ENCODE assay signal across 8 cellular contexts in genomic region chr9:128733256-128733655, GRCh38. TPM values are rescaled to one million over a fixed set of nuclear protein-coding genes. Genes with fewer than 3 reads are reported as not detected.
DNase-seq lines count a peak whose midpoint lies in the region; ATAC-seq, FAIRE-seq and TF ChIP-seq lines count a peak whose summit lies in the region.

No MANE protein-coding gene starts in this region.

- ATAC-seq in activated naive CD8-positive, alpha-beta T cell treated with anti-CD3 and anti-CD28 coated beads, Interleukin-2, amount 50 U/mL, for 24 hours, result peak; percentile 31
- ATAC-seq in GM21381 (IDR thresholded peaks at IDR 0.05; ENCODE audit: unreplicated experiment), result no peak

- H3K4me1 Mint-ChIP-seq in activated naive CD8-positive, alpha-beta T cell treated with anti-CD3 and anti-CD28 coated beads, Interleukin-2, amount 50 U/mL, for 24 hours, result peaks cover 5% of the 10 kb centered on the region
- no peaks in the 10 kb centered on the region for H3K4me1 Mint-ChIP-seq in activated naive CD8-positive, alpha-beta T cell treated with anti-CD3 and anti-CD28 coated beads for 36 hours

- H3K9me3 Mint-ChIP-seq in activated naive CD8-positive, alpha-beta T cell treated with anti-CD3 and anti-CD28 coated beads, Interleukin-2, amount 50 U/mL, for 24 hours, result no peaks in the 10 kb centered on the region
- no peaks in the 10 kb centered on the region for H3K9me3 Mint-ChIP-seq in activated naive CD8-positive, alpha-beta T cell treated with anti-CD3 and anti-CD28 coated beads for 36 hours

- TF ChIP-seq CTCF in fibroblast of villous mesenchyme (IDR thresholded peaks at IDR 0.05; ENCODE audit: insufficient read depth, low read depth, low read length), result peak; percentile 83

- peak; percentile 23 for DNase-seq in activated naive CD8-positive, alpha-beta T cell treated with anti-CD3 and anti-CD28 coated beads, Interleukin-2, amount 50 U/mL, for 24 hours
- no peak for DNase-seq in activated naive CD8-positive, alpha-beta T cell treated with anti-CD3 and anti-CD28 coated beads for 36 hours
- DNase-seq in NCI-H1930 (lab: John Stamatoyannopoulos, UW), result peak; percentile 70 to 82
- peak; percentile 89 for DNase-seq in fibroblast of villous mesenchyme (ENCODE audit: low read depth)
- peak in 39 of 56 donors; percentile 6 to 71 (median 27) for DNase-seq in nucleus accumbens (lab: John Stamatoyannopoulos, UW)
- no peak for DNase-seq in NK-92 (lab: John Stamatoyannopoulos, UW; ENCODE audit: unreplicated experiment)

- peaks cover 6% of the 10 kb centered on the region for H3K36me3 Mint-ChIP-seq in activated naive CD8-positive, alpha-beta T cell treated with anti-CD3 and anti-CD28 coated beads, Interleukin-2, amount 50 U/mL, for 24 hours (ENCODE audit: low read depth)
- peaks cover 5% of the 10 kb centered on the region for H3K36me3 Mint-ChIP-seq in activated naive CD8-positive, alpha-beta T cell treated with anti-CD3 and anti-CD28 coated beads for 36 hours

- no peak overlapping the region for H3K4me3 Mint-ChIP-seq in activated naive CD8-positive, alpha-beta T cell treated with anti-CD3 and anti-CD28 coated beads, Interleukin-2, amount 50 U/mL, for 24 hours
- no peak overlapping the region for H3K4me3 Mint-ChIP-seq in activated naive CD8-positive, alpha-beta T cell treated with anti-CD3 and anti-CD28 coated beads for 36 hours

- H3K27me3 Mint-ChIP-seq in activated naive CD8-positive, alpha-beta T cell treated with anti-CD3 and anti-CD28 coated beads, Interleukin-2, amount 50 U/mL, for 24 hours, result no peaks in the 10 kb centered on the region
- no peaks in the 10 kb centered on the region for H3K27me3 Mint-ChIP-seq in activated naive CD8-positive, alpha-beta T cell treated with anti-CD3 and anti-CD28 coated beads for 36 hours

- H3K4me3 ChIP-seq in fibroblast of villous mesenchyme (ENCODE audit: low read depth, low read length), result no peak overlapping the region

- peak; percentile 89 for FAIRE-seq in TTC549 (lab: Jason Lieb, UNC)

- peak overlapping the region; percentile 44 for H3K27ac Mint-ChIP-seq in activated naive CD8-positive, alpha-beta T cell treated with anti-CD3 and anti-CD28 coated beads, Interleukin-2, amount 50 U/mL, for 24 hours
- H3K27ac Mint-ChIP-seq in activated naive CD8-positive, alpha-beta T cell treated with anti-CD3 and anti-CD28 coated beads for 36 hours, result no peak overlapping the region

RNA-seq across cellular contexts. Expression of gene ZDHHC12, which starts 9.3 kb away (rescaled TPM):
- total RNA-seq in activated naive CD8-positive, alpha-beta T cell treated with anti-CD3 and anti-CD28 coated beads for 36 hours, result 10 to 100 TPM; 47.1 to 52.6 TPM
- 30.7 and 40.6 TPM in 2 replicates for total RNA-seq in fibroblast of villous mesenchyme

RNA-seq across cellular contexts. Expression of gene PKN3, which starts 31.0 kb away (rescaled TPM):
- 1 to 10 TPM; 7.2 to 7.8 TPM for total RNA-seq in activated naive CD8-positive, alpha-beta T cell treated with anti-CD3 and anti-CD28 coated beads for 36 hours
- total RNA-seq in fibroblast of villous mesenchyme, result 2.6 and 3.5 TPM in 2 replicates

RNA-seq across cellular contexts. Expression of gene ZER1, which starts 38.5 kb away (rescaled TPM):
- 10 to 100 TPM; 13.7 to 14.4 TPM for total RNA-seq in activated naive CD8-positive, alpha-beta T cell treated with anti-CD3 and anti-CD28 coated beads for 36 hours
- 17.3 and 22.9 TPM in 2 replicates for total RNA-seq in fibroblast of villous mesenchyme

RNA-seq across cellular contexts. Expression of gene SET, which starts 44.2 kb away (rescaled TPM):
- 100 to 1,000 TPM; 953 to 971 TPM for total RNA-seq in activated naive CD8-positive, alpha-beta T cell treated with anti-CD3 and anti-CD28 coated beads for 36 hours
- total RNA-seq in fibroblast of villous mesenchyme, result 378 and 491 TPM in 2 replicates

RNA-seq across cellular contexts. Expression of gene TBC1D13, which starts 53.8 kb away (rescaled TPM):
- total RNA-seq in activated naive CD8-positive, alpha-beta T cell treated with anti-CD3 and anti-CD28 coated beads for 36 hours, result 10 to 100 TPM; 16.3 to 18.8 TPM
- total RNA-seq in fibroblast of villous mesenchyme, result 10.4 and 12.9 TPM in 2 replicates

Comparison
In these comparisons a context has a peak if more than half of its experiments do, and no peak if none do; other contexts are left out.
1. DNase-seq: peak in activated naive CD8-positive, alpha-beta T cell treated with anti-CD3 and anti-CD28 coated beads, Interleukin-2, amount 50 U/mL, for 24 hours (single experiment), NCI-H1930 (2 of 2), fibroblast of villous mesenchyme (single experiment) and nucleus accumbens (39 of 56); none in activated naive CD8-positive, alpha-beta T cell treated with anti-CD3 and anti-CD28 coated beads for 36 hours (single experiment) and NK-92 (single experiment).